In genomic region chr1:39425151-39425550, GRCh38 we compare ENCODE assay signal across 22 cellular contexts.
DNase-seq lines count a peak whose midpoint lies in the region; ATAC-seq and TF ChIP-seq lines count a peak whose summit lies in the region.
"Had no signal": no experiment of that assay in that cellular context is flagged by ENCODE, and none has a peak within 500 bp of the region (broad histone marks: within the 10 kb centered on the region; RNA-seq: fewer than 3 reads in every experiment).

No MANE protein-coding gene starts in this region.

- no peaks in the 10 kb centered on the region for H3K27me3 Mint-ChIP-seq in activated T-cell treated with anti-CD3 and anti-CD28 coated beads, Interleukin-2, amount 50 U/mL, for 72 hours (ENCODE audit: low read depth)
- no peaks in the 10 kb centered on the region for H3K27me3 Mint-ChIP-seq in CD8-positive, alpha-beta T cell (ENCODE audit: low read depth)
- no peaks in the 10 kb centered on the region for H3K27me3 Mint-ChIP-seq in T-helper 17 cell
- no peaks in the 10 kb centered on the region for H3K27me3 Mint-ChIP-seq in H9 (ENCODE audit: low read depth)
- H3K27me3 Mint-ChIP-seq: IgD-negative memory B cell had no signal

- no peak overlapping the region for H4K8ac ChIP-seq in mesenchymal stem cell (ENCODE audit: low read length)
- H4K8ac ChIP-seq in H9 (replicated peaks; ENCODE audit: insufficient read length, low read depth, low read length), result no peak overlapping the region

- H3K79me1 ChIP-seq in mesenchymal stem cell (replicated peaks; ENCODE audit: low read length, poor library complexity, severe bottlenecking), result no peaks in the 10 kb centered on the region
- H3K79me1 ChIP-seq in H9 (ENCODE audit: insufficient read depth, low read depth, low read length, poor library complexity, severe bottlenecking), result no peaks in the 10 kb centered on the region

- no peak overlapping the region for H3K4ac ChIP-seq in mesenchymal stem cell (ENCODE audit: low read depth in 1 of 2, low read length in 2 of 2)
- no peak overlapping the region for H3K4ac ChIP-seq in H9 (ENCODE audit: low read depth, low read length)

- no peaks in the 10 kb centered on the region for H4K20me1 ChIP-seq in H9 (ENCODE audit: control insufficient read depth, insufficient read depth, insufficient read length)

- peaks cover 12% of the 10 kb centered on the region for H3K4me1 Mint-ChIP-seq in activated T-cell treated with anti-CD3 and anti-CD28 coated beads, Interleukin-2, amount 50 U/mL, for 72 hours (ENCODE audit: low read depth)
- H3K4me1 Mint-ChIP-seq in CD8-positive, alpha-beta T cell (ENCODE audit: low read depth), result peaks cover under 1% of the 10 kb centered on the region
- peaks cover 21% of the 10 kb centered on the region for H3K4me1 Mint-ChIP-seq in T-helper 17 cell
- no peaks in the 10 kb centered on the region for H3K4me1 Mint-ChIP-seq in H9
- H3K4me1 Mint-ChIP-seq: WTC11 had no signal

- H4K5ac ChIP-seq in H9 (ENCODE audit: insufficient read length, low read depth, low read length), result no peak overlapping the region

- no peak overlapping the region for H2BK15ac ChIP-seq in mesenchymal stem cell (ENCODE audit: low read depth, poor library complexity, severe bottlenecking)
- no peak overlapping the region for H2BK15ac ChIP-seq in H9 (ENCODE audit: low read depth, low read length)

- no peak overlapping the region for H3K9ac ChIP-seq in mesenchymal stem cell (ENCODE audit: low read length)
- no peak overlapping the region for H3K9ac ChIP-seq in H9 (ENCODE audit: extremely low read depth, insufficient read length, low read length)

- POLR2A ChIA-PET in CD8-positive, alpha-beta T cell (lab: Charles Lee), result no interaction called here

- intact Hi-C loops in CD8-positive, alpha-beta T cell (cut with DNase I, micrococcal nuclease), result loop anchor here in 1 of 2 experiments (10.0 kb wide), 1 partner anchor 70 kb away; no protein-coding TSS in a partner anchor

- H3K9me3 ChIP-seq in CD8-positive, alpha-beta T cell (ENCODE audit: low read length), result no peaks in the 10 kb centered on the region
- H3K9me3 ChIP-seq in T-helper 17 cell (ENCODE audit: control insufficient read depth, low read length, poor library complexity, severe bottlenecking) (no peaks in the 10 kb centered on the region), mesenchymal stem cell (ENCODE audit: control insufficient read depth, low read length) (no peaks in the 10 kb centered on the region), H9 (ENCODE audit: control insufficient read depth, low read depth, low read length) (no peaks in the 10 kb centered on the region)
- H3K9me3 ChIP-seq: body of pancreas, neutrophil, tibial nerve had no signal

- H2BK20ac ChIP-seq in H9 (ENCODE audit: low read depth, low read length, poor library complexity, severe bottlenecking), result no peak overlapping the region

- H2BK12ac ChIP-seq in mesenchymal stem cell (ENCODE audit: low read length in 2 of 2) (no peak overlapping the region), H9 (ENCODE audit: insufficient read length, low read depth, low read length) (no peak overlapping the region)

- H2BK5ac ChIP-seq in mesenchymal stem cell (ENCODE audit: low read depth, low read length, poor library complexity, severe bottlenecking) (no peak overlapping the region), H9 (ENCODE audit: insufficient read length, low read length) (no peak overlapping the region)

- H3K23ac ChIP-seq in mesenchymal stem cell (ENCODE audit: low read length in 2 of 2) (no peak overlapping the region), H9 (ENCODE audit: insufficient read length, low read depth, low read length) (no peak overlapping the region)

- H3K14ac ChIP-seq in mesenchymal stem cell (ENCODE audit: low read length in 2 of 2) (no peak overlapping the region), H9 (ENCODE audit: insufficient read depth, low read length) (no peak overlapping the region)

- no peaks in the 10 kb centered on the region for H3K4me1 ChIP-seq in CD8-positive, alpha-beta T cell (ENCODE audit: insufficient read depth, low read length)
- H3K4me1 ChIP-seq in mesenchymal stem cell (ENCODE audit: control insufficient read depth, insufficient read depth, low read depth, low read length) (peaks cover 5% of the 10 kb centered on the region), H9 (ENCODE audit: insufficient read depth, low read length) (no peaks in the 10 kb centered on the region)
- H3K4me1 ChIP-seq: body of pancreas had no signal

- H3K27me3 ChIP-seq in CD8-positive, alpha-beta T cell (ENCODE audit: insufficient read depth, low read length), result no peaks in the 10 kb centered on the region
- H3K27me3 ChIP-seq in mesenchymal stem cell (ENCODE audit: control insufficient read depth in 1 of 2, insufficient read depth in 1 of 2, low read length in 2 of 2) (no peaks in the 10 kb centered on the region), H9 (ENCODE audit: insufficient read depth, low read length) (0 out of 2 replicates have a peak, but pooled peaks cover 2% of the 10 kb centered on the region)
- H3K27me3 ChIP-seq: body of pancreas, neutrophil, tibial nerve had no signal

- H2AFZ ChIP-seq in mesenchymal stem cell (ENCODE audit: low read depth, low read length) (no peak overlapping the region), H9 (ENCODE audit: low read length) (no peak overlapping the region)

- H2AK5ac ChIP-seq in mesenchymal stem cell (ENCODE audit: low read length, severe bottlenecking) (no peak overlapping the region), H9 (ENCODE audit: insufficient read length, low read length) (no peak overlapping the region)

- CTCF ChIA-PET in CD8-positive, alpha-beta T cell (lab: Charles Lee), result interaction anchor here (1.6 to 2.7 kb wide), 2 partner anchors 15 to 113 kb away, joined by 7 to 15 read pairs; no protein-coding TSS in a partner anchor

- H2BK120ac ChIP-seq in mesenchymal stem cell (ENCODE audit: low read depth, low read length), result no peak overlapping the region
- no peak overlapping the region for H2BK120ac ChIP-seq in H9 (ENCODE audit: low read depth, low read length, poor library complexity, severe bottlenecking)

- TF ChIP-seq CTCF in CD8-positive, alpha-beta T cell (IDR thresholded peaks at IDR 0.05), result no peak
- TF ChIP-seq CTCF in H9 (conservative IDR thresholded peaks at IDR 0.05), result no peak

- H3K4me2 ChIP-seq in mesenchymal stem cell (ENCODE audit: low read length, poor library complexity, severe bottlenecking), result no peak overlapping the region
- H3K4me2 ChIP-seq in H9 (ENCODE audit: insufficient read depth, insufficient read length, low read length), result no peak overlapping the region

- no peak overlapping the region for H3T11ph ChIP-seq in H9 (ENCODE audit: low read length)

- H3K27ac ChIP-seq in CD8-positive, alpha-beta T cell (ENCODE audit: low read depth, low read length), result no peak overlapping the region
- H3K27ac ChIP-seq in mesenchymal stem cell (ENCODE audit: low read length, poor library complexity, severe bottlenecking) (peak overlapping the region; percentile 15), H9 (ENCODE audit: insufficient read length, low read depth, low read length) (no peak overlapping the region)
- H3K27ac ChIP-seq: body of pancreas, neutrophil, tibial nerve had no signal

- H3K23me2 ChIP-seq in H9 (ENCODE audit: insufficient read length, low read depth, low read length, poor library complexity, severe bottlenecking), result no peaks in the 10 kb centered on the region

- peak overlapping the region; percentile 34 for H3K27ac Mint-ChIP-seq in activated T-cell treated with anti-CD3 and anti-CD28 coated beads, Interleukin-2, amount 50 U/mL, for 72 hours
- H3K27ac Mint-ChIP-seq in CD8-positive, alpha-beta T cell, result peak overlapping the region; percentile 30
- H3K27ac Mint-ChIP-seq in T-helper 17 cell (peak overlapping the region; percentile 84), H9 (no peak overlapping the region)
- H3K27ac Mint-ChIP-seq: activated T-helper 1 cell treated with anti-CD3 and anti-CD28 coated beads, Interleukin-12 subunit alpha, Interleukin-12 subunit beta, Interleukin-2, Interleukin-4 antibody, amounts not matched to agents 30 ng/mL and 10 ng/mL and 1 ng/mL, durations not matched to agents 14 hours and 24 hours and 36 hours; T-helper 2 cell treated with Interferon-gamma antibody and Interleukin-4, amounts not matched to agents 5 μg/mL and 100 μg/mL, for 36 hours; WTC11 had no signal

- DNase-seq in activated T-cell treated with anti-CD3 and anti-CD28 coated beads, Interleukin-2, amount 50 U/mL, for 72 hours, result no peak
- DNase-seq in activated T-cell treated with anti-CD3 and anti-CD28 coated beads, Interleukin-2, amount 50 U/mL, for 48 hours, result no peak
- DNase-seq in CD8-positive, alpha-beta T cell, result no peak
- no peak for DNase-seq in T-helper 17 cell
- DNase-seq in mesenchymal stem cell, result no peak
- no peak for DNase-seq in H9
- no peak for DNase-seq in stimulated activated CD4-positive, alpha-beta T cell treated with anti-CD3 and anti-CD28 coated beads, Interleukin-4, amount 100 ng/mL, for 1 hour
- DNase-seq: body of pancreas; NCI-H1092; NCI-H1694 treated with DMSO at 0.1 percent for 48 hours; NCI-H2171 treated with DMSO at 0.1 percent for 48 hours; NCI-H524; NK-92 treated with Interleukin-12 subunit alpha and Interleukin-12 subunit beta, amount 100 ng/mL, for 24 hours; SHP77 had no signal

- 99% methylated on average over 3 of the region's 3 CpGs for WGBS in mesenchymal stem cell
- no CpG with 5 or more reads among the region's 3 CpGs for WGBS in H9 (ENCODE audit: extremely low coverage, insufficient read length, low lambda C conversion rate)

- H3K79me2 ChIP-seq in H9 (ENCODE audit: insufficient read depth, low read length), result peaks cover 2% of the 10 kb centered on the region; the same call in 1 of the 2 replicates

- H3K4me3 ChIP-seq in CD8-positive, alpha-beta T cell (ENCODE audit: low read depth, low read length), result no peak overlapping the region
- H3K4me3 ChIP-seq in mesenchymal stem cell (ENCODE audit: insufficient read depth in 1 of 2, low read depth in 1 of 2, low read length in 2 of 2), result no peak overlapping the region
- H3K4me3 ChIP-seq: body of pancreas, lung, tibial nerve had no signal

- H3K4me3 Mint-ChIP-seq in activated T-cell treated with anti-CD3 and anti-CD28 coated beads, Interleukin-2, amount 50 U/mL, for 72 hours, result no peak overlapping the region
- H3K4me3 Mint-ChIP-seq in CD8-positive, alpha-beta T cell, result no peak overlapping the region
- H3K4me3 Mint-ChIP-seq in T-helper 17 cell (no peak overlapping the region), H9 (no peak overlapping the region)
- H3K4me3 Mint-ChIP-seq: activated T-helper 1 cell treated with anti-CD3 and anti-CD28 coated beads, Interleukin-12 subunit alpha, Interleukin-12 subunit beta, Interleukin-2, Interleukin-4 antibody, amounts not matched to agents 30 ng/mL and 10 ng/mL and 1 ng/mL, durations not matched to agents 14 hours and 24 hours and 36 hours; IgD-negative memory B cell; T-helper 2 cell treated with Interferon-gamma antibody and Interleukin-4, amounts not matched to agents 5 μg/mL and 100 μg/mL, for 36 hours; WTC11 had no signal

- H4K91ac ChIP-seq in mesenchymal stem cell (ENCODE audit: low read length) (no peak overlapping the region), H9 (ENCODE audit: insufficient read length, low read depth, low read length) (no peak overlapping the region)

- H3K36me3 ChIP-seq in CD8-positive, alpha-beta T cell (ENCODE audit: insufficient read depth, low read length), result peaks cover 52% of the 10 kb centered on the region
- H3K36me3 ChIP-seq in mesenchymal stem cell (ENCODE audit: control insufficient read depth in 1 of 2, insufficient read depth in 2 of 2, low read depth in 1 of 2, low read length in 2 of 2), result peaks cover 12 to 85% of the 10 kb centered on the region in 2 experiments

- ATAC-seq in activated T-cell treated with anti-CD3 and anti-CD28 coated beads, Interleukin-2, amount 50 U/mL, for 72 hours (replicated peaks in 1 of 2), result no peak
- no peak for ATAC-seq in CD8-positive, alpha-beta T cell
- ATAC-seq in T-helper 17 cell (no peak), HG02759 (IDR thresholded peaks at IDR 0.05; ENCODE audit: unreplicated experiment) (no peak)
- ATAC-seq: body of pancreas, WTC11 had no signal

- peaks cover 13 to 25% of the 10 kb centered on the region in 2 donors for H3K36me3 Mint-ChIP-seq in activated T-cell treated with anti-CD3 and anti-CD28 coated beads, Interleukin-2, amount 50 U/mL, for 72 hours (ENCODE audit: insufficient read depth in 2 of 2)
- H3K36me3 Mint-ChIP-seq in CD8-positive, alpha-beta T cell, result peaks cover 80% of the 10 kb centered on the region
- H3K36me3 Mint-ChIP-seq in T-helper 17 cell (ENCODE audit: low read depth) (peaks cover 13% of the 10 kb centered on the region), H9 (ENCODE audit: insufficient read depth in 1 of 3, low read depth in 3 of 3) (peaks cover 47 to 77% (median 76%) of the 10 kb centered on the region in 3 experiments; a peak in 6 of 7 replicates)

- H3K56ac ChIP-seq in H9 (ENCODE audit: insufficient read length, low read depth, low read length), result no peak overlapping the region

- no peak overlapping the region for H3K18ac ChIP-seq in mesenchymal stem cell (ENCODE audit: low read depth in 1 of 2, low read length in 2 of 2)
- H3K18ac ChIP-seq in H9 (ENCODE audit: insufficient read length, low read depth, low read length), result no peak overlapping the region

- H3K9me3 Mint-ChIP-seq in activated T-cell treated with anti-CD3 and anti-CD28 coated beads, Interleukin-2, amount 50 U/mL, for 72 hours, result no peaks in the 10 kb centered on the region
- no peaks in the 10 kb centered on the region for H3K9me3 Mint-ChIP-seq in CD8-positive, alpha-beta T cell
- H3K9me3 Mint-ChIP-seq in H9, result no peaks in the 10 kb centered on the region
- H3K9me3 Mint-ChIP-seq: activated T-helper 1 cell treated with anti-CD3 and anti-CD28 coated beads, Interleukin-12 subunit alpha, Interleukin-12 subunit beta, Interleukin-2, Interleukin-4 antibody, amounts not matched to agents 30 ng/mL and 10 ng/mL and 1 ng/mL, durations not matched to agents 14 hours and 24 hours and 36 hours; IgD-negative memory B cell; T-helper 2 cell treated with Interferon-gamma antibody and Interleukin-4, amounts not matched to agents 5 μg/mL and 100 μg/mL, for 36 hours; WTC11 had no signal

Comparison
In these comparisons a context has a peak if more than half of its experiments do, and no peak if none do; other contexts are left out.
1. H3K27ac Mint-ChIP-seq: peak in activated T-cell treated with anti-CD3 and anti-CD28 coated beads, Interleukin-2, amount 50 U/mL, for 72 hours (single experiment), CD8-positive, alpha-beta T cell (single experiment) and T-helper 17 cell (single experiment); none in H9 (0 of 3).